ENCODE assay signal across 13 cellular contexts in the genomic region with DNA sequence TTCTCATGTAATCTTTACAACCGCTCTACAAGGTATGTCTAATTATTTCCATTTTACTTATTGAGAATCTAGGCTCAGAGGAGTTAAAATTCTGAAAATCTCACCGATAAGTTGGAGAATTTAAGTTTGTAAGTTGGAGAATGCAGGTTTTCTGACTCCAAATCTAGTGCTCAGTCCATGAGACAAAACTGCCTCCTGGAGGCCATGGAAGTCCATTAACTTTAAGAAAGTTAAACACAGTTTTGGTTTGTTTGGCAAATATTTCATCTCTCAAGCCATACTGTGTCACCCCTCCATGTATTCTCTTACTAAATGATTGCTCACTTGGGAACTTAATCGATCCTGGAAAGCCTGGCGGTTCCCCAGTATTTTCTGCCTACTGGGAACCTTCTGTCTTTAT. TPM values are rescaled to one million over a fixed set of nuclear protein-coding genes. Genes with fewer than 3 reads are reported as not detected.
DNase-seq lines count a peak whose midpoint lies in the region; ATAC-seq, FAIRE-seq and TF ChIP-seq lines count a peak whose summit lies in the region.
"Had no signal": no experiment of that assay in that cellular context is flagged by ENCODE, and none has a peak within 500 bp of the region (broad histone marks: within the 10 kb centered on the region; RNA-seq: fewer than 3 reads in every experiment).

No MANE protein-coding gene starts in this region.

- H3K4me1 Mint-ChIP-seq in astrocyte (ENCODE audit: low read depth, unreplicated experiment) = no peaks in the 10 kb centered on the region
- H3K4me1 Mint-ChIP-seq: central memory CD8-positive, alpha-beta T cell had no signal

- 95% methylated on average over 4 of the region's 4 CpGs for WGBS in hepatocyte (ENCODE audit: low lambda C conversion rate, missing lambda C conversion rate)

- ATAC-seq in HG03521 (IDR thresholded peaks at IDR 0.05; ENCODE audit: unreplicated experiment) = no peak
- ATAC-seq: activated T-cell treated with anti-CD3 and anti-CD28 coated beads, Interleukin-2, amount 50 U/mL, for 72 hours had no signal

- H3K27me3 ChIP-seq in astrocyte (ENCODE audit: insufficient read depth, low read length) (no peaks in the 10 kb centered on the region), hepatocyte (no peaks in the 10 kb centered on the region)
- H3K27me3 ChIP-seq: testis had no signal

- FAIRE-seq in astrocyte (lab: Jason Lieb, UNC) = no peak
- no peak for FAIRE-seq in urothelium cell line (lab: Jason Lieb, UNC)

- no peaks in the 10 kb centered on the region for H3K4me1 ChIP-seq in astrocyte (ENCODE audit: insufficient read depth, low read length)
- no peaks in the 10 kb centered on the region for H3K4me1 ChIP-seq in hepatocyte (ENCODE audit: insufficient read depth)
- H3K4me1 ChIP-seq: testis had no signal

- DNase-seq in AG20443 (ENCODE audit: low spot score) = peak; percentile 32
- peak; percentile 15 for DNase-seq in HCEC 1CT
- DNase-seq in astrocyte (ENCODE audit: low read depth) = peak; percentile 16
- no peak for DNase-seq in hepatocyte (ENCODE audit: low spot score)
- DNase-seq in urothelium cell line (ENCODE audit: low spot score) = no peak
- no peak for DNase-seq in stimulated activated CD4-positive, alpha-beta T cell treated with anti-CD3 and anti-CD28 coated beads, Interleukin-4, amount 100 ng/mL, for 1 hour
- DNase-seq in dedifferentiated amniotic fluid mesenchymal stem cell (ENCODE audit: extremely low spot score) = no peak
- DNase-seq: activated T-cell treated with anti-CD3 and anti-CD28 coated beads, Interleukin-2, amount 50 U/mL, for 72 hours; NCI-H1694 treated with DMSO at 0.1 percent for 48 hours; T1000; testis had no signal

- no peaks in the 10 kb centered on the region for H3K9me3 Mint-ChIP-seq in astrocyte (ENCODE audit: unreplicated experiment)
- H3K9me3 Mint-ChIP-seq: activated T-cell treated with anti-CD3 and anti-CD28 coated beads, Interleukin-2, amount 50 U/mL, for 72 hours; central memory CD8-positive, alpha-beta T cell had no signal

- no peaks in the 10 kb centered on the region for H3K36me3 Mint-ChIP-seq in astrocyte (ENCODE audit: low read depth, unreplicated experiment)

- H2AFZ ChIP-seq in astrocyte (ENCODE audit: low read depth, low read length) (no peak overlapping the region), hepatocyte (no peak overlapping the region)

- H3K27me3 Mint-ChIP-seq in astrocyte (ENCODE audit: low read depth, unreplicated experiment) = no peaks in the 10 kb centered on the region
- H3K27me3 Mint-ChIP-seq: central memory CD8-positive, alpha-beta T cell had no signal

- H3K27ac Mint-ChIP-seq in astrocyte (ENCODE audit: unreplicated experiment) = no peak overlapping the region
- H3K27ac Mint-ChIP-seq: activated T-cell treated with anti-CD3 and anti-CD28 coated beads, Interleukin-2, amount 50 U/mL, for 72 hours had no signal

- H4K20me1 ChIP-seq in astrocyte (ENCODE audit: insufficient read depth, low read length) (no peaks in the 10 kb centered on the region), hepatocyte (ENCODE audit: insufficient read depth, poor library complexity, severe bottlenecking) (no peaks in the 10 kb centered on the region)

- H3K79me2 ChIP-seq in astrocyte (ENCODE audit: insufficient read depth, low read length) (no peaks in the 10 kb centered on the region), hepatocyte (no peaks in the 10 kb centered on the region)

- no peak overlapping the region for H3K27ac ChIP-seq in astrocyte (ENCODE audit: low read depth, low read length)
- H3K27ac ChIP-seq in hepatocyte = no peak overlapping the region
- H3K27ac ChIP-seq: testis had no signal

- no peak overlapping the region for H3K9ac ChIP-seq in astrocyte (ENCODE audit: low read length)

- H3K9me3 ChIP-seq in astrocyte (ENCODE audit: insufficient read depth, low read depth, low read length) (no peaks in the 10 kb centered on the region), hepatocyte (ENCODE audit: low read depth) (no peaks in the 10 kb centered on the region)
- H3K9me3 ChIP-seq: testis had no signal

- no peak overlapping the region for H3K4me2 ChIP-seq in astrocyte (ENCODE audit: low read length)
- H3K4me2 ChIP-seq in hepatocyte = no peak overlapping the region

- no peaks in the 10 kb centered on the region for H3K36me3 ChIP-seq in astrocyte (ENCODE audit: insufficient read depth, low read length)
- H3K36me3 ChIP-seq in hepatocyte (replicated peaks; ENCODE audit: insufficient read depth, low read depth) = no peaks in the 10 kb centered on the region

- TF ChIP-seq CTCF in astrocyte (IDR thresholded peaks at IDR 0.05; ENCODE audit: insufficient read depth, low read depth, low read length) (peak; percentile 10), hepatocyte (IDR thresholded peaks at IDR 0.05; ENCODE audit: poor library complexity) (peak; percentile 19)

- H3K4me3 Mint-ChIP-seq in astrocyte (ENCODE audit: unreplicated experiment) = no peak overlapping the region
- H3K4me3 Mint-ChIP-seq: activated T-cell treated with anti-CD3 and anti-CD28 coated beads, Interleukin-2, amount 50 U/mL, for 72 hours; central memory CD8-positive, alpha-beta T cell had no signal

- H3K9me2 ChIP-seq in hepatocyte (replicated peaks; ENCODE audit: insufficient read depth) = no peaks in the 10 kb centered on the region

- H3K4me3 ChIP-seq in astrocyte (ENCODE audit: insufficient read depth, low read depth, low read length) = no peak overlapping the region
- H3K4me3 ChIP-seq in hepatocyte = no peak overlapping the region
- H3K4me3 ChIP-seq: testis had no signal

RNA-seq across cellular contexts. Expression of a gene that starts 52.6 kb away (rescaled TPM):
- total RNA-seq in astrocyte = 22.0 and 23.1 TPM in 2 replicates
- total RNA-seq in hepatocyte = 28.7 and 37.4 TPM in 2 replicates
- polyA plus RNA-seq in hepatocyte = 16.2 and 19.3 TPM in 2 replicates

Comparison
In these comparisons a context has a peak if more than half of its experiments do, and no peak if none do; other contexts are left out.
1. DNase-seq: peak in AG20443 (single experiment), HCEC 1CT (single experiment) and astrocyte (single experiment); none in hepatocyte (single experiment), urothelium cell line (single experiment), stimulated activated CD4-positive, alpha-beta T cell treated with anti-CD3 and anti-CD28 coated beads, Interleukin-4, amount 100 ng/mL, for 1 hour (single experiment) and dedifferentiated amniotic fluid mesenchymal stem cell (single experiment).